In the genomic region with DNA sequence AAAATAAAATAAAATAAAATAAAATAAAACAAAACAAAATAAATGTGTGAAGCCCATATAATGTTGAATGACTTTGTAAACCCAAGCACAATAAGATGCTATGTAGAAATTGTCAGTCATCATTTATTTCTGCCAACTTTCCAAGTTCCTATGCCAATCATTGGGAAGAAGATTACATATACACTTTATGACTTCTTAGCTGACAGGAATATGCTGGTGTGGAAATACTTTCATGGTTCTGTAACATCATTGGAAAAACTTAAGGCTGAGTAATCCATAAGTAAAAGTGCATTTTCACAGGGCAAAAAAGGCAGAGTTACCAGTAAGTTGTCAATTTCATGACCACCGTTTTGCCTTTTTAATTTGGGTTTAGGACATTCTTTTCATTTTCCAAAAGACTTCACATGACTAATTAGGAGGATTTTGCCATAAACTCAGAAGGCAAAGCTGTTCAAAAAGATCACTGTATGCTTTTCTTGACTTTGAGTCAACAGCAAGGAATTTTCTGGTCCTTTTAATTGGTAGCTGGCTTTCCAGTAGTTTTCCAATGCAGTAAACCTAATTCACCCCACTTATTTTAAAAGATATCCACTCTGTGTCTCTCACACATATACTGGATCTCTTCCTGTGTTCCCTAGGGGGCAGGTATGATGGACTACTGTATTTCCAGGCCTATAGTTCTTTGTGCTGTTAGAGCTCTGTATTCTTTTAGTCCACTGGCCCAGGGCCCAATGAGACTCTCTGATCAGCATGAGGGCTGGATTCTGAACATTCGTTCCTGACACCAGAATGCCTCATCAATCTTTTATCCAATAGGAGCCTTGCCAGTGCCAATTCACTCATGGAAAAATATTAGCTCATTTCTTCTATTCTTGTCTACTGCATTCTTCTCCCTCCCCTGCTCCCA, we compare ENCODE assay signal across 13 cellular contexts. TPM values are rescaled to one million over a fixed set of nuclear protein-coding genes. Genes with fewer than 3 reads are reported as not detected.
DNase-seq lines count a peak whose midpoint lies in the region; ATAC-seq and TF ChIP-seq lines count a peak whose summit lies in the region.
"Had no signal": no experiment of that assay in that cellular context is flagged by ENCODE, and none has a peak within 500 bp of the region (broad histone marks: within the 10 kb centered on the region; RNA-seq: fewer than 3 reads in every experiment).

No MANE protein-coding gene starts in this region.

- 0 out of 2 replicates have a peak overlapping the region, but pooled peaks have one; percentile 13 for H3K4me2 ChIP-seq in PC-3 (ENCODE audit: low read length)
- peak overlapping the region; percentile 69 for H3K4me2 ChIP-seq in fibroblast of lung (ENCODE audit: extremely low read depth, insufficient read depth, low read length)

- TF ChIP-seq CTCF in PC-3 (conservative IDR thresholded peaks at IDR 0.05; ENCODE audit: low read depth, low read length) (no peak), fibroblast of lung (conservative IDR thresholded peaks at IDR 0.05 in 1 of 2, IDR thresholded peaks at IDR 0.05 in 1 of 2; ENCODE audit: low read depth in 1 of 2, low read length in 2 of 2) (no peak)

- no peaks in the 10 kb centered on the region for H3K27me3 ChIP-seq in CD8-positive, alpha-beta memory T cell (ENCODE audit: insufficient read depth, low read length, poor library complexity, severe bottlenecking)
- H3K27me3 ChIP-seq in PC-3 (ENCODE audit: low read length): no peaks in the 10 kb centered on the region
- no peaks in the 10 kb centered on the region for H3K27me3 ChIP-seq in fibroblast of lung (ENCODE audit: control insufficient read depth, insufficient read depth, low read length)
- H3K27me3 ChIP-seq: testis had no signal

- CTCF ChIA-PET in CD8-positive, alpha-beta memory T cell (lab: Charles Lee): interaction anchor here (0.7 to 2.3 kb wide), 4 partner anchors 9 to 411 kb away, joined by 4 to 10 read pairs (median 4); no protein-coding TSS in a partner anchor
- CTCF ChIA-PET in PC-3 (lab: Charles Lee): interaction anchor here (0.6 kb wide), 1 partner anchor 85 kb away, joined by 3 read pairs; no protein-coding TSS in a partner anchor

- ATAC-seq in PC-3 (no peak), GM21717 (IDR thresholded peaks at IDR 0.05; ENCODE audit: unreplicated experiment) (no peak)
- ATAC-seq: activated CD4-positive, alpha-beta T cell treated with anti-CD3 and anti-CD28 coated beads for 36 hours had no signal

- no peaks in the 10 kb centered on the region for H3K27me3 Mint-ChIP-seq in CD8-positive, alpha-beta memory T cell
- H3K27me3 Mint-ChIP-seq: activated CD4-positive, alpha-beta T cell treated with anti-CD3 and anti-CD28 coated beads for 36 hours had no signal

- no peaks in the 10 kb centered on the region for H3K9me2 ChIP-seq in PC-3 (replicated peaks; ENCODE audit: low read length)

- BruUV-seq in PC-3 (replicated peaks; lab: Mats Ljungman, UMichigan): no TSS peak

- POLR2A ChIA-PET in CD8-positive, alpha-beta memory T cell (lab: Charles Lee): no interaction called here
- POLR2A ChIA-PET in PC-3 (lab: Charles Lee; ENCODE audit: unreplicated experiment): no interaction called here

- H3K27ac ChIP-seq in CD8-positive, alpha-beta memory T cell (ENCODE audit: low read depth, low read length): no peak overlapping the region
- H3K27ac ChIP-seq in PC-3 (ENCODE audit: low read length): no peak overlapping the region
- peak overlapping the region; percentile 68 for H3K27ac ChIP-seq in fibroblast of lung (ENCODE audit: insufficient read depth, low read length)
- H3K27ac ChIP-seq: testis had no signal

- H3K4me3 ChIP-seq in CD8-positive, alpha-beta memory T cell (ENCODE audit: low read length): no peak overlapping the region
- no peak overlapping the region for H3K4me3 ChIP-seq in PC-3 (ENCODE audit: low read length)
- no peak overlapping the region for H3K4me3 ChIP-seq in fibroblast of lung (replicated peaks in 1 of 4; ENCODE audit: control extremely low read depth in 1 of 4, insufficient read depth in 1 of 4, low read depth in 3 of 4, low read length in 4 of 4)
- no peak overlapping the region for H3K4me3 ChIP-seq in skeletal muscle cell (ENCODE audit: low read depth, low read length)
- H3K4me3 ChIP-seq: testis had no signal

- H3K9ac ChIP-seq in PC-3 (ENCODE audit: low read length) (no peak overlapping the region), fibroblast of lung (ENCODE audit: insufficient read depth, low read length) (no peak overlapping the region)

- H3K79me2 ChIP-seq in PC-3 (ENCODE audit: low read length): no peaks in the 10 kb centered on the region
- no peaks in the 10 kb centered on the region for H3K79me2 ChIP-seq in fibroblast of lung (ENCODE audit: control insufficient read depth, insufficient read depth, low read length)

- peaks cover 20 to 38% (median 32%) of the 10 kb centered on the region in 3 donors for H3K4me1 Mint-ChIP-seq in CD8-positive, alpha-beta memory T cell

- H3K4me1 ChIP-seq in CD8-positive, alpha-beta memory T cell (ENCODE audit: insufficient read depth, low read length): peaks cover 23% of the 10 kb centered on the region
- H3K4me1 ChIP-seq in PC-3 (ENCODE audit: insufficient read depth, low read length) (peaks cover 6% of the 10 kb centered on the region; the same call in 1 of the 2 replicates), fibroblast of lung (ENCODE audit: control insufficient read depth, extremely low read depth, insufficient read depth, low read length) (peaks cover 12% of the 10 kb centered on the region)
- H3K4me1 ChIP-seq: testis had no signal

- peak overlapping the region; percentile 1 to 87 (median 56) for H3K27ac Mint-ChIP-seq in CD8-positive, alpha-beta memory T cell
- H3K27ac Mint-ChIP-seq: activated CD4-positive, alpha-beta T cell treated with anti-CD3 and anti-CD28 coated beads for 36 hours had no signal

- peak overlapping the region in 6 of 7 donors; percentile 36 to 67 (median 50) for H3K4me3 Mint-ChIP-seq in CD8-positive, alpha-beta memory T cell
- H3K4me3 Mint-ChIP-seq: activated CD4-positive, alpha-beta T cell treated with anti-CD3 and anti-CD28 coated beads for 36 hours had no signal

- H4K20me1 ChIP-seq in PC-3 (ENCODE audit: low read length): no peaks in the 10 kb centered on the region
- H4K20me1 ChIP-seq in fibroblast of lung (ENCODE audit: control insufficient read depth, extremely low read depth, insufficient read depth, low read length): no peaks in the 10 kb centered on the region

- no peaks in the 10 kb centered on the region for H3F3A ChIP-seq in PC-3 (ENCODE audit: low read length, unreplicated experiment)

- H3K36me3 Mint-ChIP-seq in CD8-positive, alpha-beta memory T cell: peaks cover 0 to 3% (median 0%) of the 10 kb centered on the region in 3 donors

- H2AFZ ChIP-seq in PC-3 (ENCODE audit: low read length): no peak overlapping the region
- no peak overlapping the region for H2AFZ ChIP-seq in fibroblast of lung (ENCODE audit: low read length)

- H3K9me3 ChIP-seq in CD8-positive, alpha-beta memory T cell (ENCODE audit: low read length): no peaks in the 10 kb centered on the region
- H3K9me3 ChIP-seq in PC-3 (ENCODE audit: low read length): no peaks in the 10 kb centered on the region
- no peaks in the 10 kb centered on the region for H3K9me3 ChIP-seq in fibroblast of lung (ENCODE audit: control insufficient read depth, insufficient read depth, low read depth, low read length)
- H3K9me3 ChIP-seq: testis had no signal

- intact Hi-C loops in PC-3 (cut with micrococcal nuclease): no loop called here

- H3K36me3 ChIP-seq in CD8-positive, alpha-beta memory T cell (ENCODE audit: insufficient read depth, low read length): no peaks in the 10 kb centered on the region
- H3K36me3 ChIP-seq in PC-3 (ENCODE audit: low read depth, low read length) (no peaks in the 10 kb centered on the region), fibroblast of lung (ENCODE audit: control insufficient read depth, insufficient read depth, low read length) (no peaks in the 10 kb centered on the region)

- DNase-seq in CD8-positive, alpha-beta memory T cell: no peak
- DNase-seq in PC-3 (peak; percentile 20), fibroblast of lung (ENCODE audit: low read depth in 2 of 2) (peak; percentile 67 to 91), skeletal muscle cell (ENCODE audit: low read depth) (peak; percentile 64), COR-L47 (lab: John Stamatoyannopoulos, UW) (no peak), NCI-H1105 (lab: John Stamatoyannopoulos, UW) (no peak)
- no peak for DNase-seq in stimulated activated CD4-positive, alpha-beta T cell treated with anti-CD3 and anti-CD28 coated beads, Interleukin-4, amount 100 ng/mL, for 1 hour
- DNase-seq: activated CD4-positive, alpha-beta T cell treated with anti-CD3 and anti-CD28 coated beads for 36 hours; activated naive CD4-positive, alpha-beta T cell; nucleus accumbens; SHP77 treated with DMSO at 0.1 percent for 48 hours; testis had no signal

- H3K9me3 Mint-ChIP-seq in CD8-positive, alpha-beta memory T cell: no peaks in the 10 kb centered on the region

RNA-seq across cellular contexts. Expression of gene SCRG1, which starts 26.2 kb away (rescaled TPM):
- total RNA-seq in CD8-positive, alpha-beta memory T cell: not detected
- polyA plus RNA-seq in CD8-positive, alpha-beta memory T cell: not detected
- total RNA-seq in PC-3 (2014; rRNA removed) (not detected in 2 replicates), fibroblast of lung (0.17 and 1.0 TPM in 2 replicates)
- polyA plus RNA-seq in fibroblast of lung: 0.20 and 0.39 TPM in 2 replicates
- 0.17 and 0.19 TPM in 2 replicates for polyA plus RNA-seq in fibroblast of lung (2012)
- not detected in 2 replicates for polyA minus RNA-seq in fibroblast of lung (ENCODE audit: low replicate concordance)
- total RNA-seq: activated CD4-positive, alpha-beta T cell treated with anti-CD3 and anti-CD28 coated beads for 36 hours had no signal

RNA-seq across cellular contexts. Expression of gene SAP30, which starts 54.4 kb away (rescaled TPM):
- total RNA-seq in CD8-positive, alpha-beta memory T cell: 10 to 100 TPM; 24.8 to 25.3 TPM
- polyA plus RNA-seq in CD8-positive, alpha-beta memory T cell: 10.0 TPM
- total RNA-seq in PC-3 (2014; rRNA removed) (33.2 and 38.8 TPM in 2 replicates), fibroblast of lung (33.4 and 101 TPM in 2 replicates)
- 32.5 and 33.6 TPM in 2 replicates for polyA plus RNA-seq in fibroblast of lung
- 30.3 and 33.9 TPM in 2 replicates for polyA plus RNA-seq in fibroblast of lung (2012)
- 1.1 TPM in 2 replicates for polyA minus RNA-seq in fibroblast of lung (ENCODE audit: low replicate concordance)

Comparison
In these comparisons a context has a peak if more than half of its experiments do, and no peak if none do; other contexts are left out.
1. DNase-seq: peak in PC-3 (single experiment), fibroblast of lung (2 of 2) and skeletal muscle cell (single experiment); none in CD8-positive, alpha-beta memory T cell (0 of 5), stimulated activated CD4-positive, alpha-beta T cell treated with anti-CD3 and anti-CD28 coated beads, Interleukin-4, amount 100 ng/mL, for 1 hour (single experiment), COR-L47 (single experiment) and NCI-H1105 (single experiment).